In genomic region chr14:23981951-23982813, GRCh38 we compare ENCODE assay signal across 6 cellular contexts. TPM values are rescaled to one million over a fixed set of nuclear protein-coding genes. Genes with fewer than 3 reads are reported as not detected.
DNase-seq lines count a peak whose midpoint lies in the region; ATAC-seq and TF ChIP-seq lines count a peak whose summit lies in the region.
"Not testable (repeated sequence)": the region's sequence is repeated elsewhere in the genome, so short reads cannot be mapped to it uniquely, and the experiment has no call there.

No MANE protein-coding gene starts in this region.

- H2AFZ ChIP-seq in hepatocyte, result not testable (repeated sequence)

- not testable (repeated sequence) for H3K9me2 ChIP-seq in hepatocyte (replicated peaks; ENCODE audit: insufficient read depth)

- peak; percentile 53 for DNase-seq in colonic mucosa
- DNase-seq in hepatocyte (ENCODE audit: low spot score); nephron progenitor cell: not testable (repeated sequence)
- DNase-seq in left kidney (ENCODE audit: low read depth, low spot score), result peak; percentile 19
- DNase-seq in mucosa of descending colon, result peak; percentile 37 to 57 (median 47)
- DNase-seq in transverse colon, result peak; percentile 58

- not testable (repeated sequence) for H3K79me2 ChIP-seq in hepatocyte

- not testable (repeated sequence) for H3K36me3 ChIP-seq in colonic mucosa; hepatocyte (replicated peaks; ENCODE audit: insufficient read depth, low read depth); mucosa of descending colon (ENCODE audit: low read depth); transverse colon

- 65% methylated on average over 10 of the region's 10 CpGs for WGBS in hepatocyte (ENCODE audit: low lambda C conversion rate, missing lambda C conversion rate)
- 49% methylated on average over 10 of the region's 10 CpGs; no CpG with 5 or more reads in 1 of the 2 donors for WGBS in transverse colon (ENCODE audit: low coverage in 1 of 2), 2 donors

- not testable (repeated sequence) for H3K9me3 ChIP-seq in colonic mucosa; hepatocyte (ENCODE audit: low read depth); mucosa of descending colon; transverse colon

- H3K4me1 Mint-ChIP-seq in nephron progenitor cell, result peaks cover 16% of the 10 kb centered on the region

- TF ChIP-seq EP300 in transverse colon (IDR thresholded peaks at IDR 0.05; ENCODE audit: low read depth), result not testable (repeated sequence)

- H3K9me3 Mint-ChIP-seq in nephron progenitor cell, result peaks cover 16% of the 10 kb centered on the region

- peak overlapping the region; percentile 7 for H3K27ac Mint-ChIP-seq in nephron progenitor cell

- H3K27me3 ChIP-seq in colonic mucosa, hepatocyte, transverse colon: not testable (repeated sequence)

- intact Hi-C loops in colonic mucosa (cut with DNase I); mucosa of descending colon (cut with DNase I, micrococcal nuclease); transverse colon (cut with DNase I; ENCODE audit: low total_unique reads): not testable (repeated sequence)

- H3K4me1 ChIP-seq in colonic mucosa, result not testable (repeated sequence)
- H3K4me1 ChIP-seq in hepatocyte (ENCODE audit: insufficient read depth) (peaks cover 16% of the 10 kb centered on the region), mucosa of descending colon (ENCODE audit: low read depth) (peaks cover 32% of the 10 kb centered on the region), transverse colon (peaks cover 0 to 31% (median 10%) of the 10 kb centered on the region in 4 donors)

- H3K9ac ChIP-seq in colonic mucosa (ENCODE audit: low read depth in 2 of 2, low read length in 2 of 2), result not testable (repeated sequence)

- TF ChIP-seq CTCF in colonic mucosa (IDR thresholded peaks at IDR 0.05); hepatocyte (IDR thresholded peaks at IDR 0.05; ENCODE audit: poor library complexity); mucosa of descending colon (IDR thresholded peaks at IDR 0.05); nephron progenitor cell (IDR thresholded peaks at IDR 0.05); transverse colon (IDR thresholded peaks at IDR 0.05): not testable (repeated sequence)

- H3K4me3 ChIP-seq in colonic mucosa, hepatocyte, mucosa of descending colon, transverse colon: not testable (repeated sequence)

- H3K4me3 Mint-ChIP-seq in nephron progenitor cell, result not testable (repeated sequence)

- not testable (repeated sequence) for H3K27me3 Mint-ChIP-seq in nephron progenitor cell (ENCODE audit: low read depth, poor library complexity)

- in situ Hi-C loops in transverse colon (cut with MboI; ENCODE audit: low pct_ligation_motif_present in 1 of 4, low pct_unique_long_range_greater_than_20kb in 1 of 4, low sequenced_read_pairs in 3 of 4), result not testable (repeated sequence)

- not testable (repeated sequence) for H4K20me1 ChIP-seq in hepatocyte (ENCODE audit: insufficient read depth, poor library complexity, severe bottlenecking)

- ATAC-seq in mucosa of descending colon, result not testable (repeated sequence)

- H3K36me3 Mint-ChIP-seq in nephron progenitor cell (ENCODE audit: low read depth), result not testable (repeated sequence)

- peak overlapping the region; percentile 53 for H3K27ac ChIP-seq in colonic mucosa
- H3K27ac ChIP-seq in hepatocyte, result peak overlapping the region; percentile 27
- H3K27ac ChIP-seq in transverse colon, result peak overlapping the region in 3 of 4 donors; percentile 10 to 65 (median 63)

- H3K4me2 ChIP-seq in hepatocyte, result not testable (repeated sequence)

- not testable (repeated sequence) for TF ChIP-seq POLR2A in transverse colon (IDR thresholded peaks at IDR 0.05)

RNA-seq across cellular contexts. Expression of gene DHRS4L2, which starts 6.5 kb away (rescaled TPM):
- 10 to 100 TPM; 32.5 to 43.8 TPM for total RNA-seq in colonic mucosa
- total RNA-seq in hepatocyte, result 14.6 and 15.2 TPM in 2 replicates
- 22.6 and 28.4 TPM in 2 replicates for polyA plus RNA-seq in hepatocyte
- 10 to 100 TPM; 30.7 to 56.1 (median 45.9) TPM for total RNA-seq in mucosa of descending colon
- total RNA-seq in transverse colon, result 10 to 100 TPM; 18.1 to 38.9 (median 27.6) TPM

RNA-seq across cellular contexts. Expression of gene DHRS4, which starts 28.6 kb away (rescaled TPM):
- total RNA-seq in colonic mucosa (10 to 100 TPM; 34.0 to 74.4 TPM), hepatocyte (26.5 and 38.3 TPM in 2 replicates), mucosa of descending colon (10 to 100 TPM; 35.0 to 41.7 (median 36.8) TPM), transverse colon (10 to 100 TPM; 29.9 to 54.9 (median 42.6) TPM)
- polyA plus RNA-seq in hepatocyte, result 41.3 and 47.4 TPM in 2 replicates
